ENCODE assay signal across 13 cellular contexts in the genomic region with DNA sequence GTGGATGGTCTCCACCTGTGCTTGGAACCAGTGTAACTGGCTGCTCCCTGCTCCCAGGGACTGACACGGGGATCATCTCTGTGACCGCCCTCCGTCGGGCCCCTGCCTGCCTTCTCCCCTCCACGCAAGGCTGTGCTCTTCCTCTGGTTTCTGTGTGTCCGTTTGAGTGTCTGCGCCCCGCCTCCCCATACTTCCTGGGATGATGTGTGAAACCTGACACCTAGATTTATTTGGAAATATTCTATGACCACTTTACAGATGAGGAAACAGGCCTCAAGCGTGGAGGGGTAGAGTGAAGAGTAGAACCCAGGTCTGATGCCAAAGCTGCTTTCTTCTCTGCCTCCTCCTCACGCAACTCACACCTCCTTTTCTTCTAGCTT. TPM values are rescaled to one million over a fixed set of nuclear protein-coding genes. Genes with fewer than 3 reads are reported as not detected.
A peak's percentile ranks its signal among the peaks of the same experiment; 100 is the strongest.
DNase-seq lines count a peak whose midpoint lies in the region; ATAC-seq and TF ChIP-seq lines count a peak whose summit lies in the region.
"Had no signal": no experiment of that assay in that cellular context is flagged by ENCODE, and none has a peak within 500 bp of the region (broad histone marks: within the 10 kb centered on the region; RNA-seq: fewer than 3 reads in every experiment).

No MANE protein-coding gene starts in this region.

- H3K4me3 ChIP-seq in CD4-positive, CD25-positive, alpha-beta regulatory T cell (ENCODE audit: low read depth, low read length): no peak overlapping the region
- H3K4me3 ChIP-seq in SJCRH30 (no peak overlapping the region), esophagus muscularis mucosa (peak overlapping the region in 1 of 4 donors; percentile 13), psoas muscle (no peak overlapping the region)
- H3K4me3 ChIP-seq: mucosa of descending colon had no signal

- peaks cover 61% of the 10 kb centered on the region for H3K4me1 ChIP-seq in CD4-positive, CD25-positive, alpha-beta regulatory T cell (ENCODE audit: control insufficient read depth, insufficient read depth, low read length, poor library complexity, severe bottlenecking)
- H3K4me1 ChIP-seq in SJCRH30: peaks cover 51% of the 10 kb centered on the region
- peaks cover 33 to 63% (median 57%) of the 10 kb centered on the region in 4 donors for H3K4me1 ChIP-seq in esophagus muscularis mucosa
- H3K4me1 ChIP-seq in psoas muscle: peaks cover 53% of the 10 kb centered on the region

- no peaks in the 10 kb centered on the region for H3K9me3 ChIP-seq in CD4-positive, CD25-positive, alpha-beta regulatory T cell (ENCODE audit: control insufficient read depth in 2 of 2, low read length in 2 of 2)
- H3K9me3 ChIP-seq in SJCRH30 (replicated peaks) (no peaks in the 10 kb centered on the region), esophagus muscularis mucosa (no peaks in the 10 kb centered on the region), psoas muscle (no peaks in the 10 kb centered on the region)
- H3K9me3 ChIP-seq: mucosa of descending colon had no signal

- ATAC-seq in CD4-positive, CD25-positive, alpha-beta regulatory T cell (ENCODE audit: low read depth in 2 of 2): no peak
- ATAC-seq in psoas muscle (no peak), HG02763 (IDR thresholded peaks at IDR 0.05; ENCODE audit: unreplicated experiment) (no peak), HG03565 (IDR thresholded peaks at IDR 0.05; ENCODE audit: unreplicated experiment) (no peak)
- ATAC-seq: mucosa of descending colon had no signal

- H3K4me1 Mint-ChIP-seq in CD4-positive, CD25-positive, alpha-beta regulatory T cell: peaks cover 26 to 84% (median 37%) of the 10 kb centered on the region in 4 donors

- TF ChIP-seq CTCF in esophagus muscularis mucosa (IDR thresholded peaks at IDR 0.05) (no peak), psoas muscle (IDR thresholded peaks at IDR 0.05) (no peak)

- TF ChIP-seq POLR2A in esophagus muscularis mucosa (IDR thresholded peaks at IDR 0.05; ENCODE audit: low read depth): no peak

- WGBS in esophagus muscularis mucosa: 59% methylated on average over 10 of the region's 10 CpGs
- WGBS in psoas muscle, 3 donors: 45 to 64% (median 57%) methylated on average over 10 of the region's 10 CpGs

- intact Hi-C loops in esophagus muscularis mucosa (cut with DNase I) (no loop called here), psoas muscle (cut with DNase I) (loop anchor here in 1 of 2 donors (5.0 kb wide), 1 partner anchor 230 kb away; no protein-coding TSS in a partner anchor)

- no peak for TF ChIP-seq EP300 in esophagus muscularis mucosa (IDR thresholded peaks at IDR 0.05)

- peaks cover 37% of the 10 kb centered on the region for H3K36me3 Mint-ChIP-seq in CD4-positive, CD25-positive, alpha-beta regulatory T cell

- DNase-seq in CD4-positive, CD25-positive, alpha-beta regulatory T cell: no peak
- DNase-seq in SJCRH30 (peak in 1 of 2 experiments; percentile 42), esophagus muscularis mucosa (ENCODE audit: extremely low spot score) (no peak), psoas muscle (peak; percentile 58 to 73), MV-4-11 (lab: John Stamatoyannopoulos, UW) (no peak), NCI-H69 (lab: John Stamatoyannopoulos, UW) (no peak)
- DNase-seq: DMS53; stimulated activated CD4-positive, alpha-beta T cell treated with anti-CD3 and anti-CD28 coated beads, Interleukin-4, amount 100 ng/mL, for 4 hours; T-helper 2 cell had no signal

- peaks cover 27% of the 10 kb centered on the region for H3K36me3 ChIP-seq in CD4-positive, CD25-positive, alpha-beta regulatory T cell (ENCODE audit: control insufficient read depth, insufficient read depth, low read length)
- H3K36me3 ChIP-seq in SJCRH30 (no peaks in the 10 kb centered on the region), esophagus muscularis mucosa (peaks cover 0 to 33% (median 20%) of the 10 kb centered on the region in 4 donors), psoas muscle (ENCODE audit: insufficient read depth in 1 of 2, low read depth in 1 of 2) (peaks cover 0 to 20% of the 10 kb centered on the region in 2 donors)

- peak overlapping the region; percentile 73 to 93 (median 87) for H3K27ac Mint-ChIP-seq in CD4-positive, CD25-positive, alpha-beta regulatory T cell
- H3K27ac Mint-ChIP-seq: activated T-helper 2 cell treated with anti-CD3 and anti-CD28 coated beads, Interferon-gamma antibody, Interleukin-2, Interleukin-4, amounts not matched to agents 10 μg/mL and 5 μg/mL and 100 μg/mL, durations not matched to agents 14 hours and 24 hours and 36 hours had no signal

- peak overlapping the region; percentile 39 for H3K27ac ChIP-seq in CD4-positive, CD25-positive, alpha-beta regulatory T cell (ENCODE audit: insufficient read depth, low read length, poor library complexity, severe bottlenecking)
- H3K27ac ChIP-seq in SJCRH30: peak overlapping the region; percentile 94
- H3K27ac ChIP-seq in esophagus muscularis mucosa (replicated peaks in 1 of 4): peak overlapping the region; percentile 90 to 93 (median 92)
- H3K27ac ChIP-seq in psoas muscle: peak overlapping the region; percentile 89

- no peaks in the 10 kb centered on the region for H3K9me3 Mint-ChIP-seq in CD4-positive, CD25-positive, alpha-beta regulatory T cell
- H3K9me3 Mint-ChIP-seq: activated T-helper 2 cell treated with anti-CD3 and anti-CD28 coated beads, Interferon-gamma antibody, Interleukin-2, Interleukin-4, amounts not matched to agents 10 μg/mL and 5 μg/mL and 100 μg/mL, durations not matched to agents 14 hours and 24 hours and 36 hours had no signal

- no peaks in the 10 kb centered on the region for H3K27me3 ChIP-seq in CD4-positive, CD25-positive, alpha-beta regulatory T cell (ENCODE audit: control insufficient read depth, insufficient read depth, low read length)
- no peaks in the 10 kb centered on the region for H3K27me3 ChIP-seq in SJCRH30
- no peaks in the 10 kb centered on the region for H3K27me3 ChIP-seq in esophagus muscularis mucosa
- no peaks in the 10 kb centered on the region for H3K27me3 ChIP-seq in psoas muscle (ENCODE audit: insufficient read depth in 3 of 3, low read length in 2 of 3)

- no peaks in the 10 kb centered on the region for H3K27me3 Mint-ChIP-seq in CD4-positive, CD25-positive, alpha-beta regulatory T cell

- peak overlapping the region in 3 of 4 donors; percentile 35 to 64 (median 46) for H3K4me3 Mint-ChIP-seq in CD4-positive, CD25-positive, alpha-beta regulatory T cell

RNA-seq across cellular contexts. Expression of a gene that starts 24.3 kb away (rescaled TPM):
- 98.7 TPM for total RNA-seq in CD4-positive, CD25-positive, alpha-beta regulatory T cell
- polyA plus RNA-seq in CD4-positive, CD25-positive, alpha-beta regulatory T cell: 100 to 1,000 TPM; 170 to 326 (median 258) TPM
- total RNA-seq in SJCRH30 (2014; rRNA removed; shearing (Covaris generic)): 22.8 and 23.9 TPM in 2 replicates
- 10 to 100 TPM; 12.6 to 21.2 (median 16.3) TPM for total RNA-seq in esophagus muscularis mucosa
- total RNA-seq in psoas muscle: 10 to 100 TPM; 10.1 to 12.9 (median 10.9) TPM
- polyA plus RNA-seq in psoas muscle: 10 to 100 TPM in 1 of 3 donors, 1 to 10 TPM in 2; 5.6 to 10.5 (median 6.7) TPM

RNA-seq across cellular contexts. Expression of a gene that starts 48.9 kb away (rescaled TPM):
- total RNA-seq in CD4-positive, CD25-positive, alpha-beta regulatory T cell: 15.1 TPM
- 1 to 10 TPM; 3.1 to 3.5 (median 3.3) TPM for polyA plus RNA-seq in CD4-positive, CD25-positive, alpha-beta regulatory T cell
- total RNA-seq in SJCRH30 (2014; rRNA removed; shearing (Covaris generic)): 73.9 and 74.6 TPM in 2 replicates
- 10 to 100 TPM; 20.2 to 22.8 (median 20.7) TPM for total RNA-seq in esophagus muscularis mucosa
- 1 to 10 TPM; 1.8 to 6.7 (median 2.5) TPM for total RNA-seq in psoas muscle
- 1 to 10 TPM; 1.8 to 2.0 (median 1.9) TPM for polyA plus RNA-seq in psoas muscle

Comparison
In these comparisons a context has a peak if more than half of its experiments do, and no peak if none do; other contexts are left out.
1. DNase-seq: peak in psoas muscle (2 of 2); none in CD4-positive, CD25-positive, alpha-beta regulatory T cell (0 of 3), esophagus muscularis mucosa (single experiment), MV-4-11 (single experiment) and NCI-H69 (single experiment).
2. H3K27ac ChIP-seq: peak in every context shown above with its lines; median percentile 94 in SJCRH30; 92 in esophagus muscularis mucosa; 89 in psoas muscle; 39 in CD4-positive, CD25-positive, alpha-beta regulatory T cell.